In genomic region chr19:56120002-56120370, GRCh38 we compare ENCODE assay signal across 7 cellular contexts. TPM values are rescaled to one million over a fixed set of nuclear protein-coding genes. Genes with fewer than 3 reads are reported as not detected.
DNase-seq lines count a peak whose midpoint lies in the region; ATAC-seq and TF ChIP-seq lines count a peak whose summit lies in the region.

No MANE protein-coding gene starts in this region.

- H3K4ac ChIP-seq in IMR-90 (ENCODE audit: low read depth, low read length), result peak overlapping the region; percentile 86

- peak overlapping the region; percentile 65 for H3K23ac ChIP-seq in IMR-90 (ENCODE audit: low read depth, low read length)

- H3K9me3 ChIP-seq in IMR-90 (ENCODE audit: control insufficient read depth, insufficient read depth, low read length) (no peaks in the 10 kb centered on the region), stomach (no peaks in the 10 kb centered on the region)

- no peaks in the 10 kb centered on the region for H3K9me3 Mint-ChIP-seq in activated naive CD8-positive, alpha-beta T cell treated with anti-CD3 and anti-CD28 coated beads for 36 hours
- no peaks in the 10 kb centered on the region for H3K9me3 Mint-ChIP-seq in immature natural killer cell

- H3K79me1 ChIP-seq in IMR-90 (ENCODE audit: low read depth in 1 of 2, low read length in 2 of 2), result peaks cover 0 to 30% of the 10 kb centered on the region in 2 experiments; a peak in 2 of 4 replicates

- H2AK5ac ChIP-seq in IMR-90 (ENCODE audit: low read depth, low read length), result peak overlapping the region; percentile 96

- H2BK5ac ChIP-seq in IMR-90 (ENCODE audit: low read depth, low read length, poor library complexity, severe bottlenecking), result peak overlapping the region; percentile 92

- H3K4me1 ChIP-seq in IMR-90 (ENCODE audit: control insufficient read depth, insufficient read depth, low read length), result peaks cover 15% of the 10 kb centered on the region
- peaks cover 41 to 64% (median 59%) of the 10 kb centered on the region in 4 donors for H3K4me1 ChIP-seq in stomach

- POLR2A ChIA-PET in IMR-90 (lab: Charles Lee; ENCODE audit: unreplicated experiment), result interaction anchor here (0.8 kb wide), 1 partner anchor 34 kb away, joined by 4 read pairs; no protein-coding TSS in a partner anchor

- H3K9ac ChIP-seq in IMR-90 (ENCODE audit: low read depth, low read length), result peak overlapping the region; percentile 97

- no peak overlapping the region for H4K5ac ChIP-seq in IMR-90 (ENCODE audit: low read depth, low read length)

- no CpG with 5 or more reads among the region's 8 CpGs for WGBS in IMR-90 (ENCODE audit: extremely low coverage in 2 of 2, insufficient read length in 1 of 2), 2 experiments
- WGBS in stomach, 5 donors, result 7 to 18% (median 14%) methylated on average over 8 of the region's 8 CpGs

- peak overlapping the region; percentile 88 for H3K14ac ChIP-seq in IMR-90 (replicated peaks; ENCODE audit: low read depth, low read length)

- peak overlapping the region; percentile 91 for H4K91ac ChIP-seq in IMR-90 (ENCODE audit: insufficient read depth, low read depth, low read length)

- peak overlapping the region; percentile 5 for H2BK120ac ChIP-seq in IMR-90 (ENCODE audit: low read depth, low read length)

- dilution Hi-C loops in IMR-90 (cut with HindIII; ENCODE audit: low sequenced_read_pairs, unreplicated experiment), result no loop called here

- peaks cover 28% of the 10 kb centered on the region for H3K4me1 Mint-ChIP-seq in activated naive CD8-positive, alpha-beta T cell treated with anti-CD3 and anti-CD28 coated beads for 36 hours
- peaks cover 38 to 42% of the 10 kb centered on the region in 2 donors for H3K4me1 Mint-ChIP-seq in immature natural killer cell

- H2BK20ac ChIP-seq in IMR-90 (ENCODE audit: low read depth, low read length), result no peak overlapping the region

- no peak for DNase-seq in IMR-90
- DNase-seq in activated naive CD8-positive, alpha-beta T cell treated with anti-CD3 and anti-CD28 coated beads for 36 hours, result no peak
- no peak for DNase-seq in immature natural killer cell
- DNase-seq in stomach, result no peak
- no peak for DNase-seq in COLO829 (ENCODE audit: low spot score)
- no peak for DNase-seq in dedifferentiated amniotic fluid mesenchymal stem cell (ENCODE audit: extremely low spot score)
- no peak for DNase-seq in posterior cingulate gyrus

- in situ Hi-C loops in IMR-90 (cut with MboI; ENCODE audit: low sequenced_read_pairs), result no loop called here

- peaks cover 54% of the 10 kb centered on the region for H4K20me1 ChIP-seq in IMR-90 (ENCODE audit: insufficient read depth, low read length)

- CTCF ChIA-PET in IMR-90 (lab: Yijun Ruan, JAX), result no interaction called here

- H3K4me3 ChIP-seq in IMR-90 (ENCODE audit: insufficient read depth, low read depth, low read length) (peak overlapping the region; percentile 89), stomach (peak overlapping the region; percentile 82 to 96 (median 88))

- no peaks in the 10 kb centered on the region for H3K27me3 Mint-ChIP-seq in activated naive CD8-positive, alpha-beta T cell treated with anti-CD3 and anti-CD28 coated beads for 36 hours
- peaks cover 7 to 9% (median 8%) of the 10 kb centered on the region in 3 donors for H3K27me3 Mint-ChIP-seq in immature natural killer cell (ENCODE audit: low read depth in 3 of 3)

- no peak overlapping the region for H2BK15ac ChIP-seq in IMR-90 (ENCODE audit: low read depth, low read length)

- H3K56ac ChIP-seq in IMR-90 (ENCODE audit: extremely low read depth, insufficient read depth, low read length), result peak overlapping the region; percentile 80

- no peak for TF ChIP-seq RAD21 in IMR-90 (IDR thresholded peaks at IDR 0.05; ENCODE audit: low read length)

- TF ChIP-seq CTCF in IMR-90 (conservative IDR thresholded peaks at IDR 0.05; ENCODE audit: low read depth, low read length), result no peak
- no peak for TF ChIP-seq CTCF in stomach (IDR thresholded peaks at IDR 0.05)

- peaks cover 17% of the 10 kb centered on the region for H3K36me3 Mint-ChIP-seq in activated naive CD8-positive, alpha-beta T cell treated with anti-CD3 and anti-CD28 coated beads for 36 hours
- no peaks in the 10 kb centered on the region for H3K36me3 Mint-ChIP-seq in immature natural killer cell

- no TSS peak for BruUV-seq in IMR-90 (replicated peaks; lab: Mats Ljungman, UMichigan)

- peaks cover 17% of the 10 kb centered on the region for H3K9me1 ChIP-seq in IMR-90 (ENCODE audit: insufficient read depth, low read length)

- H3K27ac Mint-ChIP-seq in activated naive CD8-positive, alpha-beta T cell treated with anti-CD3 and anti-CD28 coated beads for 36 hours, result peak overlapping the region; percentile 94
- peak overlapping the region; percentile 86 to 95 (median 94) for H3K27ac Mint-ChIP-seq in immature natural killer cell

- H3K4me2 ChIP-seq in IMR-90 (ENCODE audit: low read depth, low read length), result peak overlapping the region; percentile 88

- peak overlapping the region; percentile 94 for H2AFZ ChIP-seq in IMR-90 (replicated peaks; ENCODE audit: low read length, poor library complexity)

- intact Hi-C loops in IMR-90 (cut with micrococcal nuclease) (loop anchor here (2.0 kb wide), 2 partner anchors 21 to 39 kb away; partner anchors contain the start of gene ZNF444), stomach (cut with DNase I; ENCODE audit: low total_unique reads) (no loop called here), posterior cingulate gyrus (cut with DNase I) (no loop called here)

- no peak for TF ChIP-seq EP300 in stomach (IDR thresholded peaks at IDR 0.05)

- H3K18ac ChIP-seq in IMR-90 (ENCODE audit: low read depth, low read length), result peak overlapping the region; percentile 17; the same call in 1 of the 2 replicates

- ATAC-seq in IMR-90 (ENCODE audit: low read depth), result no peak; the same call in 1 of the 2 replicates

- H3K27me3 ChIP-seq in IMR-90 (ENCODE audit: control insufficient read depth, insufficient read depth, low read length) (no peaks in the 10 kb centered on the region), stomach (no peaks in the 10 kb centered on the region)

- peak overlapping the region; percentile 82 to 94 for H4K8ac ChIP-seq in IMR-90 (ENCODE audit: low read depth in 2 of 2, low read length in 2 of 2)

- no peak for TF ChIP-seq POLR2A in IMR-90 (IDR thresholded peaks at IDR 0.05; ENCODE audit: low read depth, low read length)
- TF ChIP-seq POLR2A in stomach (IDR thresholded peaks at IDR 0.05), result no peak

- H3K4me3 Mint-ChIP-seq in activated naive CD8-positive, alpha-beta T cell treated with anti-CD3 and anti-CD28 coated beads for 36 hours, result peak overlapping the region; percentile 90
- H3K4me3 Mint-ChIP-seq in immature natural killer cell, result peak overlapping the region; percentile 84 to 90 (median 87)

- H3K36me3 ChIP-seq in IMR-90 (ENCODE audit: control insufficient read depth, insufficient read depth, low read length) (peaks cover 9% of the 10 kb centered on the region; the same call in 1 of the 2 replicates), stomach (peaks cover 0 to 14% (median 2%) of the 10 kb centered on the region in 4 donors)

- peak overlapping the region; percentile 100 for H2AK9ac ChIP-seq in IMR-90 (replicated peaks; ENCODE audit: low read depth, low read length, poor library complexity)

- H3K27ac ChIP-seq in IMR-90 (ENCODE audit: insufficient read depth, low read length), result peak overlapping the region; percentile 99
- H3K27ac ChIP-seq in stomach, result peak overlapping the region; percentile 92 to 100 (median 97)

TF ChIP-seq in IMR-90, 13 proteins besides CTCF, POLR2A, EP300 and RAD21 (continues in another document):
- TF ChIP-seq MXI1 (IDR thresholded peaks at IDR 0.05; ENCODE audit: borderline replicate concordance, low read depth, low read length) (no peak), CEBPB (IDR thresholded peaks at IDR 0.05; ENCODE audit: low read depth, low read length) (no peak), MAFK (IDR thresholded peaks at IDR 0.05; ENCODE audit: low read depth, low read length) (no peak), CHD1 (IDR thresholded peaks at IDR 0.05; ENCODE audit: low read depth, low read length) (no peak), ELK1 (IDR thresholded peaks at IDR 0.05; ENCODE audit: borderline replicate concordance, low read depth, low read length) (no peak), RFX5 (IDR thresholded peaks at IDR 0.05; ENCODE audit: low read depth, low read length) (no peak), NFE2L2 (IDR thresholded peaks at IDR 0.05; ENCODE audit: low read depth, low read length) (no peak)

RNA-seq across cellular contexts. Expression of gene ZNF787, which starts 1.1 kb away (rescaled TPM):
- total RNA-seq in IMR-90 (2012; rRNA removed) (4.8 and 5.6 TPM in 2 replicates), stomach (10 to 100 TPM in 4 of 5 donors, 1 to 10 TPM in 1; 2.7 to 77.3 (median 30.3) TPM)
- polyA plus RNA-seq in IMR-90 (2012; rRNA removed) (11.2 and 17.7 TPM in 2 replicates), immature natural killer cell (1 to 10 TPM in 2 of 3 donors, under 1 TPM in 1; 0.69 to 2.2 (median 1.5) TPM), stomach (10 to 100 TPM; 22.4 to 29.6 (median 24.8) TPM)
- polyA plus RNA-seq in IMR-90 (2012; cell fraction: cytosol; rRNA removed), result 5.0 and 14.2 TPM in 2 replicates
- 13.5 and 27.0 TPM in 2 replicates for polyA plus RNA-seq in IMR-90 (2012; cell fraction: nucleus; rRNA removed; ENCODE audit: low replicate concordance)
- 10 to 100 TPM; 34.2 to 35.6 TPM for total RNA-seq in activated naive CD8-positive, alpha-beta T cell treated with anti-CD3 and anti-CD28 coated beads for 36 hours

RNA-seq across cellular contexts. Expression of gene ZNF444, which starts 21.1 kb away (rescaled TPM):
- 2.5 and 3.3 TPM in 2 replicates for total RNA-seq in IMR-90 (2012; rRNA removed)
- polyA plus RNA-seq in IMR-90 (2012; rRNA removed), result 20.3 and 25.2 TPM in 2 replicates
- polyA plus RNA-seq in IMR-90 (2012; cell fraction: cytosol; rRNA removed), result 18.7 and 34.1 TPM in 2 replicates
- 60.8 and 109 TPM in 2 replicates for polyA plus RNA-seq in IMR-90 (2012; cell fraction: nucleus; rRNA removed; ENCODE audit: low replicate concordance)
- 10 to 100 TPM; 28.6 to 33.7 TPM for total RNA-seq in activated naive CD8-positive, alpha-beta T cell treated with anti-CD3 and anti-CD28 coated beads for 36 hours
- polyA plus RNA-seq in immature natural killer cell, result 10 to 100 TPM in 1 of 3 donors, 1 to 10 TPM in 2; 7.9 to 19.1 (median 9.0) TPM
- total RNA-seq in stomach, result 10 to 100 TPM; 13.4 to 77.0 (median 62.9) TPM
- 10 to 100 TPM; 31.9 to 44.7 (median 36.5) TPM for polyA plus RNA-seq in stomach

RNA-seq across cellular contexts. Expression of gene GALP, which starts 55.8 kb away (rescaled TPM):
- total RNA-seq in IMR-90 (2012; rRNA removed) (not detected in 2 replicates), stomach (not detected)
- polyA plus RNA-seq in IMR-90 (2012; rRNA removed) (not detected in 2 replicates), immature natural killer cell (not detected), stomach (not detected)
- not detected in 2 replicates for polyA plus RNA-seq in IMR-90 (2012; cell fraction: cytosol; rRNA removed)
- polyA plus RNA-seq in IMR-90 (2012; cell fraction: nucleus; rRNA removed; ENCODE audit: low replicate concordance), result not detected in 2 replicates
- total RNA-seq in activated naive CD8-positive, alpha-beta T cell treated with anti-CD3 and anti-CD28 coated beads for 36 hours, result not detected
